8 cellular contexts compared by ENCODE assay signal in genomic region chr9:97900738-97901565, GRCh38. TPM values are rescaled to one million over a fixed set of nuclear protein-coding genes. Genes with fewer than 3 reads are reported as not detected.
DNase-seq lines count a peak whose midpoint lies in the region; ATAC-seq, FAIRE-seq and TF ChIP-seq lines count a peak whose summit lies in the region.

No MANE protein-coding gene starts in this region.

- H3K4me1 ChIP-seq in GM12878 (ENCODE audit: control insufficient read depth, insufficient read depth, low read length), result peaks cover 5% of the 10 kb centered on the region; the same call in 1 of the 2 replicates

- H3K9me3 ChIP-seq in GM12878 (replicated peaks; ENCODE audit: control insufficient read depth, insufficient read depth, low read length), result no peaks in the 10 kb centered on the region

- no peak overlapping the region for H2AFZ ChIP-seq in GM12878 (ENCODE audit: control insufficient read depth, low read depth, low read length)

- SMC1A ChIA-PET in GM12878 (lab: Charles Lee; ENCODE audit: uncharacterized antibody, unreplicated experiment), result interaction anchor here (0.8 to 3.8 kb wide), 13 partner anchors 10 to 1044 kb away, joined by 3 to 32 read pairs (median 4); partner anchors contain the start of gene TRMO

- no TSS peak for BruUV-seq in GM12878 (replicated peaks; lab: Mats Ljungman, UMichigan)

- FAIRE-seq in GM12878 (lab: Jason Lieb, UNC), result peak; percentile 27

- no peaks in the 10 kb centered on the region for H3K27me3 ChIP-seq in GM12878 (replicated peaks in 1 of 2; ENCODE audit: control insufficient read depth in 2 of 2, insufficient read depth in 2 of 2, low read length in 1 of 2)

- TF ChIP-seq CTCF in GM10266 (IDR thresholded peaks at IDR 0.05; ENCODE audit: control insufficient read depth, insufficient read depth, low read depth, missing control alignments), result peak; percentile 73
- TF ChIP-seq CTCF in GM12878 (IDR thresholded peaks at IDR 0.05 in 2 of 3, conservative IDR thresholded peaks at IDR 0.05 in 1 of 3; ENCODE audit: control insufficient read depth in 2 of 3, extremely low read depth in 1 of 3, insufficient read depth in 1 of 3, low read depth in 3 of 3, low read length in 3 of 3), result peak; percentile 76 to 79 (median 78)

- CTCF ChIA-PET in GM12878 (lab: Yijun Ruan, JAX), result interaction anchor here (0.5 to 6.9 kb wide), 37 partner anchors 9 to 857 kb away, joined by 3 to 95 read pairs (median 4); partner anchors contain the start of gene TRMO

- no peak overlapping the region for H3K27ac ChIP-seq in GM12878 (ENCODE audit: control insufficient read depth, insufficient read depth)

- H3K36me3 ChIP-seq in GM12878 (ENCODE audit: control insufficient read depth in 2 of 2, insufficient read depth in 2 of 2, low read length in 1 of 2), result peaks cover 0 to 2% of the 10 kb centered on the region in 2 experiments; a peak in 2 of 4 replicates

- in situ Hi-C loops in GM12878 (cut with MboI), result loop anchor here (5.0 kb wide), 1 partner anchor 194 kb away; no protein-coding TSS in a partner anchor

- WGBS in GM12878 (ENCODE audit: insufficient coverage, insufficient replicate concordance, low lambda C conversion rate, missing lambda C conversion rate), result 31% methylated on average over 5 of the region's 5 CpGs

- no peak overlapping the region for H3K4me3 ChIP-seq in GM12878

- POLR2A ChIA-PET in GM12878 (lab: Charles Lee), result interaction anchor here (1.3 kb wide), 1 partner anchor 196 kb away, joined by 3 read pairs; no protein-coding TSS in a partner anchor

- DNase-seq in Ammon's horn (ENCODE audit: low spot score), result peak; percentile 55
- peak; percentile 45 for DNase-seq in GM10266 (ENCODE audit: extremely low spot score)
- peak; percentile 22 for DNase-seq in NCI-H2171 (lab: John Stamatoyannopoulos, UW)
- no peak for DNase-seq in GM12878 (ENCODE audit: low read depth, low spot score)
- peak; percentile 74 for DNase-seq in kidney tubule cell (ENCODE audit: low spot score)
- DNase-seq in sciatic nerve (ENCODE audit: low spot score), result no peak
- DNase-seq in activated CD8-positive, alpha-beta memory T cell treated with anti-CD3 and anti-CD28 coated beads, Interleukin-2, amount 50 U/mL, for 4 hours, result no peak

- intact Hi-C loops in GM12878 (cut with micrococcal nuclease; ENCODE audit: unreplicated experiment) (loop anchor here (1.0 kb wide), 1 partner anchor 191 kb away; no protein-coding TSS in a partner anchor), sciatic nerve (cut with DNase I) (no loop called here)

- no peak for TF ChIP-seq EP300 in GM12878 (IDR thresholded peaks at IDR 0.05; ENCODE audit: borderline replicate concordance in 1 of 2, control insufficient read depth in 1 of 2, low read depth in 2 of 2, low read length in 2 of 2)

- no peaks in the 10 kb centered on the region for H3K79me2 ChIP-seq in GM12878 (ENCODE audit: control insufficient read depth, insufficient read depth, low read length)

- no peak overlapping the region for H3K4me2 ChIP-seq in GM12878 (ENCODE audit: control insufficient read depth, insufficient read depth)

- no peak for TF ChIP-seq POLR2A in GM12878 (IDR thresholded peaks at IDR 0.05; ENCODE audit: low read depth, low read length)

- RAD21 ChIA-PET in GM12878 (lab: Charles Lee; ENCODE audit: unreplicated experiment), result interaction anchor here (1.0 to 2.7 kb wide), 3 partner anchors 11 to 196 kb away, joined by 3 to 11 read pairs (median 5); no protein-coding TSS in a partner anchor

- no peaks in the 10 kb centered on the region for H4K20me1 ChIP-seq in GM12878 (ENCODE audit: control insufficient read depth, insufficient read depth)

- TF ChIP-seq RAD21 in GM12878 (IDR thresholded peaks at IDR 0.05; ENCODE audit: insufficient read depth, low read depth, low read length), result peak; percentile 76

- ATAC-seq in GM12878 (peak; percentile 61), sciatic nerve (no peak), HG03095 (IDR thresholded peaks at IDR 0.05; ENCODE audit: unreplicated experiment) (no peak)

- no peak overlapping the region for H3K9ac ChIP-seq in GM12878 (ENCODE audit: control insufficient read depth, insufficient read depth, low read length)

TF ChIP-seq in GM12878, 131 proteins besides CTCF, POLR2A, EP300 and RAD21:
- no peak for TF ChIP-seq NFYA (IDR thresholded peaks at IDR 0.05; ENCODE audit: borderline replicate concordance, low read depth, low read length)
- no peak for TF ChIP-seq RUNX3 (IDR thresholded peaks at IDR 0.05; ENCODE audit: low read length)
- peak; percentile 55 for TF ChIP-seq SMC3 (IDR thresholded peaks at IDR 0.05; ENCODE audit: borderline replicate concordance, low read length)
- no peak for TF ChIP-seq ZNF274 (IDR thresholded peaks at IDR 0.05; ENCODE audit: insufficient read depth, insufficient read length)
- no peak for TF ChIP-seq BCL11A (IDR thresholded peaks at IDR 0.05; ENCODE audit: low read depth, low read length)
- TF ChIP-seq MAX (IDR thresholded peaks at IDR 0.05; ENCODE audit: low read depth, low read length), result no peak
- TF ChIP-seq NRF1 (conservative IDR thresholded peaks at IDR 0.05; ENCODE audit: low read depth, low read length), result no peak
- peak; percentile 9 for TF ChIP-seq SIX5 (IDR thresholded peaks at IDR 0.05; ENCODE audit: low read depth, low read length, severe bottlenecking)
- TF ChIP-seq ZZZ3 (IDR thresholded peaks at IDR 0.05; ENCODE audit: control insufficient read depth, insufficient read length, low read depth), result no peak

RNA-seq across cellular contexts. Expression of gene TRMO, which starts 21.3 kb away (rescaled TPM):
- 18.1 and 20.8 TPM in 2 replicates for total RNA-seq in GM12878 (2013; cell fraction: nucleolus; rRNA removed)
- total RNA-seq in GM12878 (2014; rRNA removed) (17.8 and 20.3 TPM in 2 replicates), GM12878 (2014; rRNA removed; fragmentation: Illumina TruSeq; extraction: Trizol) (20.9 and 21.0 TPM in 2 replicates), GM12878 (2021) (12.7 and 13.9 TPM in 2 replicates), sciatic nerve (15.6 TPM)
- polyA plus RNA-seq in GM12878 (2011; ENCODE audit: low read depth), result 10.0 TPM
- polyA plus RNA-seq in GM12878 (2011; rRNA removed) (19.2 and 23.0 TPM in 2 replicates), GM12878 (2014; fragmentation: Illumina TruSeq; extraction: Trizol) (23.6 and 24.4 TPM in 2 replicates), GM12878 (2014; fragmentation: Nextera tagmentation; extraction: Ambion mirVana) (1 to 10 TPM; 5.8 to 7.7 TPM), GM12878 (2014; rRNA removed) (14.4 and 15.6 TPM in 2 replicates), GM12878 (2016; fragmentation: Nextera tagmentation; extraction: Ambion mirVana) (10 to 100 TPM; 11.9 to 15.0 TPM)
- polyA plus RNA-seq in GM12878 (2011; cell fraction: cytosol; rRNA removed), result 11.5 and 13.4 TPM in 2 replicates
- polyA plus RNA-seq in GM12878 (2011; cell fraction: nucleus; rRNA removed), result 15.0 and 15.8 TPM in 2 replicates
- 7.7 and 13.3 TPM in 2 replicates for polyA plus RNA-seq in GM12878 (2012)
- polyA minus RNA-seq in GM12878 (2011; rRNA and poly(A)+ RNA removed), result 12.7 and 26.7 TPM in 2 replicates
- 2.3 and 7.3 TPM in 2 replicates for polyA minus RNA-seq in GM12878 (2011; cell fraction: cytosol; rRNA and poly(A)+ RNA removed)
- polyA minus RNA-seq in GM12878 (2011; cell fraction: nucleus; rRNA and poly(A)+ RNA removed), result 7.0 and 10.5 TPM in 2 replicates

RNA-seq across cellular contexts. Expression of gene HEMGN, which starts 37.0 kb away (rescaled TPM):
- total RNA-seq in GM12878 (2013; cell fraction: nucleolus; rRNA removed), result not detected in 2 replicates
- total RNA-seq in GM12878 (2014; rRNA removed) (0.05 TPM in 1 of 2 replicates, not detected in the other), GM12878 (2014; rRNA removed; fragmentation: Illumina TruSeq; extraction: Trizol) (0.09 and 0.14 TPM in 2 replicates), GM12878 (2021) (0.28 TPM in 1 of 2 replicates, not detected in the other), sciatic nerve (6.4 TPM)
- polyA plus RNA-seq in GM12878 (2011; ENCODE audit: low read depth), result not detected
- polyA plus RNA-seq in GM12878 (2011; rRNA removed) (0.04 TPM in 1 of 2 replicates, not detected in the other), GM12878 (2014; fragmentation: Illumina TruSeq; extraction: Trizol) (0.09 and 0.10 TPM in 2 replicates), GM12878 (2014; fragmentation: Nextera tagmentation; extraction: Ambion mirVana) (under 1 TPM; 0.03 to 0.18 TPM), GM12878 (2014; rRNA removed) (0.09 TPM in 1 of 2 replicates, not detected in the other), GM12878 (2016; fragmentation: Nextera tagmentation; extraction: Ambion mirVana) (not detected)
- not detected in 2 replicates for polyA plus RNA-seq in GM12878 (2011; cell fraction: cytosol; rRNA removed)
- polyA plus RNA-seq in GM12878 (2011; cell fraction: nucleus; rRNA removed), result not detected in 2 replicates
- not detected in 2 replicates for polyA plus RNA-seq in GM12878 (2012)
- not detected in 2 replicates for polyA minus RNA-seq in GM12878 (2011; rRNA and poly(A)+ RNA removed)
- polyA minus RNA-seq in GM12878 (2011; cell fraction: cytosol; rRNA and poly(A)+ RNA removed), result not detected in 2 replicates
- polyA minus RNA-seq in GM12878 (2011; cell fraction: nucleus; rRNA and poly(A)+ RNA removed), result not detected in 2 replicates

RNA-seq across cellular contexts. Expression of gene FOXE1, which starts 47.9 kb away (rescaled TPM):
- not detected in 2 replicates for total RNA-seq in GM12878 (2013; cell fraction: nucleolus; rRNA removed)
- total RNA-seq in GM12878 (2014; rRNA removed), result not detected in 2 replicates
- total RNA-seq in GM12878 (2014; rRNA removed; fragmentation: Illumina TruSeq; extraction: Trizol), result not detected in 2 replicates
- total RNA-seq in GM12878 (2021), result not detected in 2 replicates
- polyA plus RNA-seq in GM12878 (2011; ENCODE audit: low read depth), result not detected
- polyA plus RNA-seq in GM12878 (2011; rRNA removed), result not detected in 2 replicates
- not detected in 2 replicates for polyA plus RNA-seq in GM12878 (2011; cell fraction: cytosol; rRNA removed)
- polyA plus RNA-seq in GM12878 (2011; cell fraction: nucleus; rRNA removed), result not detected in 2 replicates
- 0.04 TPM in 1 of 2 replicates, not detected in the other for polyA plus RNA-seq in GM12878 (2012)
- not detected in 2 replicates for polyA plus RNA-seq in GM12878 (2014; fragmentation: Illumina TruSeq; extraction: Trizol)
- not detected for polyA plus RNA-seq in GM12878 (2014; fragmentation: Nextera tagmentation; extraction: Ambion mirVana)
- not detected in 2 replicates for polyA plus RNA-seq in GM12878 (2014; rRNA removed)
- not detected for polyA plus RNA-seq in GM12878 (2016; fragmentation: Nextera tagmentation; extraction: Ambion mirVana)
- polyA minus RNA-seq in GM12878 (2011; rRNA and poly(A)+ RNA removed), result not detected in 2 replicates
- not detected in 2 replicates for polyA minus RNA-seq in GM12878 (2011; cell fraction: cytosol; rRNA and poly(A)+ RNA removed)
- not detected in 2 replicates for polyA minus RNA-seq in GM12878 (2011; cell fraction: nucleus; rRNA and poly(A)+ RNA removed)
- not detected for total RNA-seq in sciatic nerve

Comparison
In these comparisons a context has a peak if more than half of its experiments do, and no peak if none do; other contexts are left out.
1. DNase-seq: peak in Ammon's horn (single experiment), GM10266 (single experiment), NCI-H2171 (single experiment) and kidney tubule cell (single experiment); none in GM12878 (single experiment), sciatic nerve (single experiment) and activated CD8-positive, alpha-beta memory T cell treated with anti-CD3 and anti-CD28 coated beads, Interleukin-2, amount 50 U/mL, for 4 hours (single experiment).